ENCODE assay signal across 2 cellular contexts in the genomic region with DNA sequence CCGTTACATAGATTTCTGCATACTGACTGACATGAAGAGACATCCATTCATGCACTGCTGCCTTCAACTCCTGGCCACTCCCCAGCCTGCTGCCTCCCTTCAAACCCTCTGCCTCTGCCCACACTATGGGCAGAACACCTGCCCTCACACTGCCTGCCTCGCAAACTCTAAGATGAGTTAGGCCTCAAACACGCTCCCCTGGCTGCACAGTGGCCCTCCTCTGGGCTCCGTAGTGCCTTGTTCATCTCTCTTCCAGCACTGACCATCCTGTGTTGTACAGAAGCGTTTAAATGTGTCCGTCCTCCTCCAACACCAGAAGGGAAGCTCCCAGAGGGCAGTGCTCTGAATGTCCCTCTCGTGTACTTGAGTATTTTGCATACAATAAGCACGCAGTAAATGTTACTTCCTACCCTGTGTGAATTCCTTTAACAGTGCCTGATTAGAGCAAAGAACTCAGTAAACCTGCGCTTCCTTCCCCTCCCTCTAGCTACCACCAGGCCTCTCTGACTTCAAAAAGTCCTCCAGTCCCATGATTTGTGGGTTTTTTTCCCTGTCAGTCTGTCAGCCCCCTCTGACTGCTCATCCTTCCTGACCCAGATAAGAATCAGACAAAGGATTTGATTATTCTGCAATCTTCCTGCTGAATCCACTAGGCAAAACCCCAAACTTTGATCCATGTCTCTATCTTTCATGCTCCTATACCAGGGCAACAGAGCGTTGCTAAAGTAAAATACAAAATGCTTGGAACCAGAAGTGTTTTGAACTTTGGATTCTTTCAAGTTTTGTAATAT.
TF ChIP-seq lines count a peak whose summit lies in the region.

No MANE protein-coding gene starts in this region.

TF ChIP-seq in HEK293, 187 proteins besides CTCF, POLR2A, EP300 and RAD21:
- TF ChIP-seq ZNF670 (tag by site-specific recombination; IDR thresholded peaks at IDR 0.05; ENCODE audit: low read depth) (no peak), ZNF560 (tag by site-specific recombination; IDR thresholded peaks at IDR 0.05; ENCODE audit: borderline replicate concordance) (no peak), GFI1B (tag by site-specific recombination; IDR thresholded peaks at IDR 0.05) (no peak), OSR2 (tag by site-specific recombination; IDR thresholded peaks at IDR 0.05) (no peak), ZNF544 (tag by site-specific recombination; IDR thresholded peaks at IDR 0.05) (no peak), ZNF658 (tag by site-specific recombination; IDR thresholded peaks at IDR 0.05) (no peak), ZNF248 (tag by site-specific recombination; IDR thresholded peaks at IDR 0.05) (no peak), ZSCAN23 (tag by site-specific recombination; IDR thresholded peaks at IDR 0.05) (no peak), ZNF426 (tag by site-specific recombination; IDR thresholded peaks at IDR 0.05) (no peak), ZNF24 (tag by site-specific recombination; IDR thresholded peaks at IDR 0.05) (no peak), ZSCAN30 (tag by site-specific recombination; IDR thresholded peaks at IDR 0.05) (no peak), EGR2 (tag by site-specific recombination; IDR thresholded peaks at IDR 0.05; ENCODE audit: low read depth) (0 out of 2 replicates have a peak, but pooled peaks have one; percentile 28), RBAK (tag by site-specific recombination; IDR thresholded peaks at IDR 0.05) (no peak), ZNF133 (tag by site-specific recombination; IDR thresholded peaks at IDR 0.05) (no peak), TRIM28 (IDR thresholded peaks at IDR 0.05; ENCODE audit: borderline replicate concordance, low read length) (no peak), HOXC10 (CRISPR knock-in tag; IDR thresholded peaks at IDR 0.05) (no peak), ZNF768 (tag by site-specific recombination; IDR thresholded peaks at IDR 0.05) (no peak), ZNF555 (tag by site-specific recombination; conservative IDR thresholded peaks at IDR 0.05) (no peak), ZNF600 (tag by site-specific recombination; IDR thresholded peaks at IDR 0.05) (peak; percentile 62), ZIC2 (tag by site-specific recombination; IDR thresholded peaks at IDR 0.05) (no peak), ZBTB17 (tag by site-specific recombination; IDR thresholded peaks at IDR 0.05) (peak; percentile 44), ZNF404 (tag by site-specific recombination; IDR thresholded peaks at IDR 0.05) (no peak), ZNF76 (tag by site-specific recombination; IDR thresholded peaks at IDR 0.05; ENCODE audit: borderline replicate concordance, low read depth) (no peak), ZFHX2 (tag by site-specific recombination; conservative IDR thresholded peaks at IDR 0.05) (0 out of 2 replicates have a peak, but pooled peaks have one; percentile 17), ZNF211 (tag by site-specific recombination; IDR thresholded peaks at IDR 0.05; ENCODE audit: low read depth) (no peak), ZNF23 (tag by site-specific recombination; IDR thresholded peaks at IDR 0.05; ENCODE audit: borderline replicate concordance) (no peak)
- TF ChIP-seq, protein P1, sequence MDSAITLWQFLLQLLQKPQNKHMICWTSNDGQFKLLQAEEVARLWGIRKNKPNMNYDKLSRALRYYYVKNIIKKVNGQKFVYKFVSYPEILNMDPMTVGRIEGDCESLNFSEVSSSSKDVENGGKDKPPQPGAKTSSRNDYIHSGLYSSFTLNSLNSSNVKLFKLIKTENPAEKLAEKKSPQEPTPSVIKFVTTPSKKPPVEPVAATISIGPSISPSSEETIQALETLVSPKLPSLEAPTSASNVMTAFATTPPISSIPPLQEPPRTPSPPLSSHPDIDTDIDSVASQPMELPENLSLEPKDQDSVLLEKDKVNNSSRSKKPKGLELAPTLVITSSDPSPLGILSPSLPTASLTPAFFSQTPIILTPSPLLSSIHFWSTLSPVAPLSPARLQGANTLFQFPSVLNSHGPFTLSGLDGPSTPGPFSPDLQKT (IDR thresholded peaks at IDR 0.05; ENCODE audit: borderline replicate concordance, low read depth, low read length): no peak
TF ChIP-seq in HEK293: peak in this region for 4.

TF ChIP-seq in GM12878, 131 proteins besides CTCF, POLR2A, EP300 and RAD21:
- TF ChIP-seq MYC (IDR thresholded peaks at IDR 0.05; ENCODE audit: insufficient read depth, insufficient read length, insufficient replicate concordance, low read length, severe bottlenecking) (no peak), NFIC (IDR thresholded peaks at IDR 0.05; ENCODE audit: low read depth, low read length) (no peak), PML (IDR thresholded peaks at IDR 0.05; ENCODE audit: low read length) (no peak), SIN3A (IDR thresholded peaks at IDR 0.05; ENCODE audit: low read depth, low read length) (no peak), STAT3 (IDR thresholded peaks at IDR 0.05; ENCODE audit: low read depth, low read length) (no peak), SMAD5 (IDR thresholded peaks at IDR 0.05; ENCODE audit: low read depth) (no peak), SP1 (IDR thresholded peaks at IDR 0.05; ENCODE audit: low read depth, low read length) (no peak), CBX3 (IDR thresholded peaks at IDR 0.05; ENCODE audit: borderline replicate concordance, low read depth) (no peak), WRNIP1 (IDR thresholded peaks at IDR 0.05; ENCODE audit: borderline replicate concordance, low read depth, low read length) (no peak), IRF4 (IDR thresholded peaks at IDR 0.05; ENCODE audit: low read depth, low read length) (no peak), RUNX3 (IDR thresholded peaks at IDR 0.05; ENCODE audit: low read length) (no peak)
- TF ChIP-seq, protein P2, sequence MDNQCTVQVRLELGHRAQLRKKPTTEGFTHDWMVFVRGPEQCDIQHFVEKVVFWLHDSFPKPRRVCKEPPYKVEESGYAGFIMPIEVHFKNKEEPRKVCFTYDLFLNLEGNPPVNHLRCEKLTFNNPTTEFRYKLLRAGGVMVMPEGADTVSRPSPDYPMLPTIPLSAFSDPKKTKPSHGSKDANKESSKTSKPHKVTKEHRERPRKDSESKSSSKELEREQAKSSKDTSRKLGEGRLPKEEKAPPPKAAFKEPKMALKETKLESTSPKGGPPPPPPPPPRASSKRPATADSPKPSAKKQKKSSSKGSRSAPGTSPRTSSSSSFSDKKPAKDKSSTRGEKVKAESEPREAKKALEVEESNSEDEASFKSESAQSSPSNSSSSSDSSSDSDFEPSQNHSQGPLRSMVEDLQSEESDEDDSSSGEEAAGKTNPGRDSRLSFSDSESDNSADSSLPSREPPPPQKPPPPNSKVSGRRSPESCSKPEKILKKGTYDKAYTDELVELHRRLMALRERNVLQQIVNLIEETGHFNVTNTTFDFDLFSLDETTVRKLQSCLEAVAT (IDR thresholded peaks at IDR 0.05): no peak
TF ChIP-seq in GM12878: peak in this region for 0.
